8 cellular contexts compared by ENCODE assay signal in the genomic region with DNA sequence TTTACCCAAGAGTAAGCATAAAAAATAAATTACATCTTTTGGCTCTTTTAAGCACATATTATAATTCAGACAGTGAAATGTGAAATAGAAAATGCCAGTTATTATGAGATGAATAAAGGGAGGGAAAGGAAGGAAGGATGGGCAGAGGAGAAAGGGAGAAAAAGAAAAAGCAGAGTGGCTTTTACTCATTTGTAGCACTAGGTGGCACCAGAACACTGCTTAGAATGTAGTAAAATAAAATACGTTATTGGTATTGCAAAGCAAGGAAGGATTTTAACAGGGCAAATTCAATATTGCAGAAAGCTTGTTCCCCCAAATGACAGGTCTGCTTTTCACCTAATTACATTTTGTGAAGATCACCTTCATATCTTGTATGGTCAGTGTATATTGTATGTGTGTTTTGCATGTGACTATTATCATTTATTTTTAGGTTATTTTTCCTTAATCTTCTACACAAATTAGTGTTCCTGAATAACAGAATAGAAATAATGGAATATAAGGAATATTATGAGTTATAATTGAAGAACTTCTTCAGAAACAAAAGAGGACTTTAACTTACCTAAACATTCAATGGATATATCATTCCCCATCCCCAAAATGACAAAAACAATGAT. TPM values are rescaled to one million over a fixed set of nuclear protein-coding genes. Genes with fewer than 3 reads are reported as not detected.
DNase-seq lines count a peak whose midpoint lies in the region; ATAC-seq and TF ChIP-seq lines count a peak whose summit lies in the region.

No MANE protein-coding gene starts in this region.

- TF ChIP-seq CTCF in HFF-Myc (IDR thresholded peaks at IDR 0.05; ENCODE audit: low read depth, low read length, missing control alignments) (peak; percentile 65), PC-3 (conservative IDR thresholded peaks at IDR 0.05; ENCODE audit: low read depth, low read length) (peak; percentile 93), dorsolateral prefrontal cortex (IDR thresholded peaks at IDR 0.05 in 54 of 56, conservative IDR thresholded peaks at IDR 0.05 in 2 of 56; ENCODE audit: low read depth in 1 of 56, partially characterized antibody in 56 of 56) (peak; percentile 42 to 86 (median 72)), parathyroid adenoma (IDR thresholded peaks at IDR 0.05) (peak; percentile 64)

- no TSS peak for BruUV-seq in PC-3 (replicated peaks; lab: Mats Ljungman, UMichigan)

- no peak overlapping the region for H3K4me3 Mint-ChIP-seq in activated T-cell treated with anti-CD3 and anti-CD28 coated beads, Interleukin-2, amount 50 U/mL, for 24 hours

- no peaks in the 10 kb centered on the region for H3K27me3 ChIP-seq in PC-3 (ENCODE audit: low read length)
- no peaks in the 10 kb centered on the region for H3K27me3 ChIP-seq in dorsolateral prefrontal cortex
- no peaks in the 10 kb centered on the region for H3K27me3 ChIP-seq in parathyroid adenoma (ENCODE audit: control insufficient read depth, insufficient read depth, low read length)

- H3K27ac ChIP-seq in PC-3 (ENCODE audit: low read length) (no peak overlapping the region), dorsolateral prefrontal cortex (no peak overlapping the region), parathyroid adenoma (no peak overlapping the region)

- POLR2A ChIA-PET in PC-3 (lab: Charles Lee; ENCODE audit: unreplicated experiment): no interaction called here

- H3K4me3 ChIP-seq in HFF-Myc (replicated peaks; ENCODE audit: low read depth, low read length) (no peak overlapping the region), PC-3 (ENCODE audit: low read length) (no peak overlapping the region), dorsolateral prefrontal cortex (no peak overlapping the region), parathyroid adenoma (ENCODE audit: low read depth, low read length) (no peak overlapping the region)

- H3F3A ChIP-seq in PC-3 (ENCODE audit: low read length, unreplicated experiment): no peaks in the 10 kb centered on the region

- CTCF ChIA-PET in PC-3 (lab: Charles Lee): no interaction called here

- H3K27me3 Mint-ChIP-seq in activated T-cell treated with anti-CD3 and anti-CD28 coated beads, Interleukin-2, amount 50 U/mL, for 24 hours: peaks cover 18% of the 10 kb centered on the region

- H3K9me2 ChIP-seq in PC-3 (replicated peaks; ENCODE audit: low read length): no peaks in the 10 kb centered on the region

- peaks cover 1% of the 10 kb centered on the region; the same call in 1 of the 2 replicates for H3K4me1 ChIP-seq in PC-3 (ENCODE audit: insufficient read depth, low read length)
- no peaks in the 10 kb centered on the region for H3K4me1 ChIP-seq in parathyroid adenoma

- no peaks in the 10 kb centered on the region for H3K79me2 ChIP-seq in PC-3 (ENCODE audit: low read length)
- H3K79me2 ChIP-seq in parathyroid adenoma: no peaks in the 10 kb centered on the region

- H3K4me2 ChIP-seq in PC-3 (ENCODE audit: low read length) (no peak overlapping the region), parathyroid adenoma (ENCODE audit: low read length) (no peak overlapping the region)

- H2AFZ ChIP-seq in PC-3 (ENCODE audit: low read length) (no peak overlapping the region), parathyroid adenoma (no peak overlapping the region)

- DNase-seq in COLO668 (lab: John Stamatoyannopoulos, UW; ENCODE audit: unreplicated experiment) (peak; percentile 22), HFF-Myc (ENCODE audit: extremely low read depth, low read depth) (no peak), PC-3 (peak; percentile 74), dorsolateral prefrontal cortex (no peak), T1000 (lab: John Stamatoyannopoulos, UW) (no peak)
- no peak for DNase-seq in activated T-cell treated with anti-CD3 and anti-CD28 coated beads, Interleukin-2, amount 50 U/mL, for 24 hours

- no peak overlapping the region for H3K27ac Mint-ChIP-seq in activated T-cell treated with anti-CD3 and anti-CD28 coated beads, Interleukin-2, amount 50 U/mL, for 24 hours

- H3K36me3 ChIP-seq in PC-3 (ENCODE audit: low read depth, low read length): no peaks in the 10 kb centered on the region
- H3K36me3 ChIP-seq in parathyroid adenoma (ENCODE audit: control insufficient read depth, insufficient read depth, low read length): no peaks in the 10 kb centered on the region

- no peaks in the 10 kb centered on the region for H3K4me1 Mint-ChIP-seq in activated T-cell treated with anti-CD3 and anti-CD28 coated beads, Interleukin-2, amount 50 U/mL, for 24 hours (ENCODE audit: low read depth)

- H3K9ac ChIP-seq in PC-3 (ENCODE audit: low read length) (no peak overlapping the region), parathyroid adenoma (no peak overlapping the region)

- H4K20me1 ChIP-seq in PC-3 (ENCODE audit: low read length): no peaks in the 10 kb centered on the region

- H3K9me3 Mint-ChIP-seq in activated T-cell treated with anti-CD3 and anti-CD28 coated beads, Interleukin-2, amount 50 U/mL, for 24 hours: no peaks in the 10 kb centered on the region

- ATAC-seq in PC-3 (peak; percentile 71), GM21515 (IDR thresholded peaks at IDR 0.05; ENCODE audit: unreplicated experiment) (no peak)

- intact Hi-C loops in PC-3 (cut with micrococcal nuclease): loop anchor here (1.0 to 5.0 kb wide), 5 partner anchors 60 to 763 kb away; no protein-coding TSS in a partner anchor
- intact Hi-C loops in dorsolateral prefrontal cortex (cut with DNase I): no loop called here

- H3K9me3 ChIP-seq in PC-3 (ENCODE audit: low read length): 0 out of 2 replicates have a peak, but pooled peaks cover 6% of the 10 kb centered on the region
- no peaks in the 10 kb centered on the region for H3K9me3 ChIP-seq in parathyroid adenoma (ENCODE audit: control insufficient read depth, low read length)

- H3K36me3 Mint-ChIP-seq in activated T-cell treated with anti-CD3 and anti-CD28 coated beads, Interleukin-2, amount 50 U/mL, for 24 hours (ENCODE audit: low read depth): no peaks in the 10 kb centered on the region

RNA-seq across cellular contexts. Expression of a gene that starts 9.1 kb away (rescaled TPM):
- total RNA-seq in PC-3 (2014; rRNA removed): 17.3 and 34.6 TPM in 2 replicates
- total RNA-seq in dorsolateral prefrontal cortex: 100 to 1,000 TPM in 119 of 120 experiments, 10 to 100 TPM in 1; 85.7 to 219 (median 153) TPM

RNA-seq across cellular contexts. Expression of a gene that starts 22.9 kb away (rescaled TPM):
- total RNA-seq in PC-3 (2014; rRNA removed) (13.7 and 17.1 TPM in 2 replicates), dorsolateral prefrontal cortex (10 to 100 TPM in 16 of 120 experiments, 1 to 10 TPM in 104; 4.0 to 12.8 (median 7.9) TPM)

Comparison
In these comparisons a context has a peak if more than half of its experiments do, and no peak if none do; other contexts are left out.
1. DNase-seq: peak in COLO668 (single experiment) and PC-3 (single experiment); none in HFF-Myc (single experiment), dorsolateral prefrontal cortex (0 of 10), T1000 (single experiment) and activated T-cell treated with anti-CD3 and anti-CD28 coated beads, Interleukin-2, amount 50 U/mL, for 24 hours (single experiment).
2. Peak in every context shown above with its lines, with median percentiles within 50 percentile points of each other: CTCF ChIP-seq.